In genomic region chr6:9520417-9521151, GRCh38 we compare ENCODE assay signal across 10 cellular contexts.
DNase-seq lines count a peak whose midpoint lies in the region; ATAC-seq and TF ChIP-seq lines count a peak whose summit lies in the region.
"Had no signal": no experiment of that assay in that cellular context is flagged by ENCODE, and none has a peak within 500 bp of the region (broad histone marks: within the 10 kb centered on the region; RNA-seq: fewer than 3 reads in every experiment).

No MANE protein-coding gene starts in this region.

- H3K36me3 ChIP-seq in tibial nerve, result no peaks in the 10 kb centered on the region

- TF ChIP-seq POLR2A in tibial nerve (IDR thresholded peaks at IDR 0.05), result no peak

- no peak for DNase-seq in activated naive CD8-positive, alpha-beta T cell treated with anti-CD3 and anti-CD28 coated beads for 36 hours
- DNase-seq in cardiac fibroblast (ENCODE audit: low read depth in 2 of 2), result peak; percentile 81 to 83
- DNase-seq in cerebellar cortex (ENCODE audit: low spot score), result no peak
- no peak for DNase-seq in tibial nerve (ENCODE audit: low spot score in 2 of 2)
- no peak for DNase-seq in AML-193 (lab: John Stamatoyannopoulos, UW)
- no peak for DNase-seq in DMS 273 (lab: John Stamatoyannopoulos, UW; ENCODE audit: unreplicated experiment)
- DNase-seq: activated naive CD4-positive, alpha-beta T cell treated with anti-CD3 and anti-CD28 coated beads for 36 hours had no signal

- no peaks in the 10 kb centered on the region for H3K27me3 Mint-ChIP-seq in activated naive CD8-positive, alpha-beta T cell
- H3K27me3 Mint-ChIP-seq in activated naive CD8-positive, alpha-beta T cell treated with anti-CD3 and anti-CD28 coated beads for 36 hours, result no peaks in the 10 kb centered on the region

- H3K4me1 ChIP-seq in tibial nerve, result no peaks in the 10 kb centered on the region

- peak; percentile 64 for ATAC-seq in HG03565 (IDR thresholded peaks at IDR 0.05; ENCODE audit: unreplicated experiment)

- H3K4me3 Mint-ChIP-seq in activated naive CD8-positive, alpha-beta T cell, result no peak overlapping the region
- H3K4me3 Mint-ChIP-seq in activated naive CD8-positive, alpha-beta T cell treated with anti-CD3 and anti-CD28 coated beads for 36 hours, result no peak overlapping the region
- H3K4me3 Mint-ChIP-seq: activated naive CD4-positive, alpha-beta T cell treated with anti-CD3 and anti-CD28 coated beads for 36 hours had no signal

- H3K27ac Mint-ChIP-seq in activated naive CD8-positive, alpha-beta T cell, result peak overlapping the region; percentile 4
- H3K27ac Mint-ChIP-seq in activated naive CD8-positive, alpha-beta T cell treated with anti-CD3 and anti-CD28 coated beads for 36 hours, result no peak overlapping the region
- H3K27ac Mint-ChIP-seq: activated naive CD4-positive, alpha-beta T cell treated with anti-CD3 and anti-CD28 coated beads for 36 hours had no signal

- no peaks in the 10 kb centered on the region for H3K27me3 ChIP-seq in tibial nerve

- H3K9me3 ChIP-seq in tibial nerve, result no peaks in the 10 kb centered on the region

- TF ChIP-seq EP300 in tibial nerve (IDR thresholded peaks at IDR 0.05), result no peak

- no peaks in the 10 kb centered on the region for H3K9me3 Mint-ChIP-seq in activated naive CD8-positive, alpha-beta T cell (ENCODE audit: low read depth)
- peaks cover 3% of the 10 kb centered on the region for H3K9me3 Mint-ChIP-seq in activated naive CD8-positive, alpha-beta T cell treated with anti-CD3 and anti-CD28 coated beads for 36 hours
- H3K9me3 Mint-ChIP-seq: activated naive CD4-positive, alpha-beta T cell treated with anti-CD3 and anti-CD28 coated beads for 36 hours had no signal

- TF ChIP-seq CTCF in cardiac fibroblast (IDR thresholded peaks at IDR 0.05; ENCODE audit: low read depth, low read length) (no peak), tibial nerve (IDR thresholded peaks at IDR 0.05) (no peak)

- H3K36me3 Mint-ChIP-seq in activated naive CD8-positive, alpha-beta T cell, result no peaks in the 10 kb centered on the region
- H3K36me3 Mint-ChIP-seq in activated naive CD8-positive, alpha-beta T cell treated with anti-CD3 and anti-CD28 coated beads for 36 hours, result no peaks in the 10 kb centered on the region

- no peak overlapping the region for H3K27ac ChIP-seq in tibial nerve
- H3K27ac ChIP-seq: C4-2B had no signal

- no peaks in the 10 kb centered on the region for H3K4me1 Mint-ChIP-seq in activated naive CD8-positive, alpha-beta T cell (ENCODE audit: low read depth)
- no peaks in the 10 kb centered on the region for H3K4me1 Mint-ChIP-seq in activated naive CD8-positive, alpha-beta T cell treated with anti-CD3 and anti-CD28 coated beads for 36 hours

- 69 to 74% methylated on average over 8 of the region's 8 CpGs for WGBS in tibial nerve, 2 donors

- no peak overlapping the region for H3K4me3 ChIP-seq in cardiac fibroblast (replicated peaks in 1 of 2; ENCODE audit: low read depth in 2 of 2, low read length in 2 of 2)
- H3K4me3 ChIP-seq in tibial nerve, result no peak overlapping the region

Comparison
In these comparisons a context has a peak if more than half of its experiments do, and no peak if none do; other contexts are left out.
1. DNase-seq: peak in cardiac fibroblast (2 of 2); none in activated naive CD8-positive, alpha-beta T cell treated with anti-CD3 and anti-CD28 coated beads for 36 hours (single experiment), cerebellar cortex (single experiment), tibial nerve (0 of 2), AML-193 (0 of 2) and DMS 273 (single experiment).